26 cellular contexts compared by ENCODE assay signal in genomic region chr10:76353124-76353851, GRCh38.
DNase-seq lines count a peak whose midpoint lies in the region; FAIRE-seq and TF ChIP-seq lines count a peak whose summit lies in the region.
"Had no signal": no experiment of that assay in that cellular context is flagged by ENCODE, and none has a peak within 500 bp of the region (broad histone marks: within the 10 kb centered on the region; RNA-seq: fewer than 3 reads in every experiment).

No MANE protein-coding gene starts in this region.

- no peak overlapping the region for H3K4me3 Mint-ChIP-seq in Calu3 (ENCODE audit: low read depth, unreplicated experiment)
- H3K4me3 Mint-ChIP-seq: activated T-cell treated with anti-CD3 and anti-CD28 coated beads, Interleukin-2, amount 50 U/mL, for 4 hours; GM23338 had no signal

- no peaks in the 10 kb centered on the region for H3K27me3 Mint-ChIP-seq in Calu3 (ENCODE audit: unreplicated experiment)

- H3K9me3 Mint-ChIP-seq in Calu3 (ENCODE audit: low read depth, unreplicated experiment): peaks cover 28% of the 10 kb centered on the region
- H3K9me3 Mint-ChIP-seq: activated T-cell treated with anti-CD3 and anti-CD28 coated beads, Interleukin-2, amount 50 U/mL, for 4 hours; GM23338 had no signal

- H3K27ac ChIP-seq in rectal smooth muscle tissue (ENCODE audit: low read depth, low read length): peak overlapping the region; percentile 56
- H3K27ac ChIP-seq: foreskin keratinocyte, heart right ventricle, lower lobe of right lung, prostate gland, skin epidermis, VCaP had no signal

- peaks cover 19% of the 10 kb centered on the region for H3K4me1 ChIP-seq in rectal smooth muscle tissue (ENCODE audit: control insufficient read depth, insufficient read depth, low read length)
- H3K4me1 ChIP-seq: heart right ventricle, lower lobe of right lung, prostate gland had no signal

- no peaks in the 10 kb centered on the region for H3K27me3 ChIP-seq in rectal smooth muscle tissue (ENCODE audit: control insufficient read depth, insufficient read depth, low read length)
- H3K27me3 ChIP-seq: foreskin keratinocyte, heart right ventricle had no signal

- TF ChIP-seq CTCF in fibroblast of villous mesenchyme (IDR thresholded peaks at IDR 0.05; ENCODE audit: insufficient read depth, low read depth, low read length): no peak
- TF ChIP-seq CTCF in Calu3 (IDR thresholded peaks at IDR 0.05; ENCODE audit: unreplicated experiment): no peak
- TF ChIP-seq CTCF in GM10266 (IDR thresholded peaks at IDR 0.05; ENCODE audit: control insufficient read depth, insufficient read depth, low read depth, missing control alignments): no peak

- BruUV-seq in Calu3 (replicated peaks; lab: Mats Ljungman, UMichigan): no TSS peak

- H3K27ac Mint-ChIP-seq in Calu3 (ENCODE audit: unreplicated experiment): no peak overlapping the region
- H3K27ac Mint-ChIP-seq: GM23338 had no signal

- no peaks in the 10 kb centered on the region for H3K4me1 Mint-ChIP-seq in Calu3 (ENCODE audit: low read depth, unreplicated experiment)

- peak; percentile 49 for FAIRE-seq in HTR-8/SVneo (lab: Jason Lieb, UNC)
- FAIRE-seq: GM12891 had no signal

- no peaks in the 10 kb centered on the region for H3K36me3 Mint-ChIP-seq in Calu3 (ENCODE audit: insufficient read depth, unreplicated experiment)

- H3K36me3 ChIP-seq in rectal smooth muscle tissue (ENCODE audit: control insufficient read depth, insufficient read depth, low read length): no peaks in the 10 kb centered on the region
- H3K36me3 ChIP-seq: heart right ventricle, lower lobe of right lung, prostate gland had no signal

- H3K4me3 ChIP-seq in fibroblast of villous mesenchyme (ENCODE audit: low read depth, low read length) (no peak overlapping the region), rectal smooth muscle tissue (ENCODE audit: low read length) (no peak overlapping the region)
- H3K4me3 ChIP-seq: GM23338, heart right ventricle, lower lobe of right lung, prostate gland, skin epidermis had no signal

- intact Hi-C loops in Calu3 (cut with micrococcal nuclease; ENCODE audit: unreplicated experiment): no loop called here

- no peak overlapping the region for H3K9ac ChIP-seq in rectal smooth muscle tissue (ENCODE audit: low read length)

- DNase-seq in HTR-8/SVneo (ENCODE audit: insufficient read length, low spot score) (no peak), amniotic epithelial cell (ENCODE audit: low read depth) (peak; percentile 38), fibroblast of villous mesenchyme (ENCODE audit: low read depth) (peak; percentile 49), Calu3 (no peak), DMS79 (lab: John Stamatoyannopoulos, UW) (no peak), GDM1 (lab: John Stamatoyannopoulos, UW) (no peak), GM10266 (ENCODE audit: extremely low spot score) (no peak)
- DNase-seq: activated CD4-positive, alpha-beta T cell treated with anti-CD3 and anti-CD28 coated beads for 48 hours; activated gamma-delta T cell treated with Interleukin-2 at 50 U/mL for 16 hours; activated T-cell treated with anti-CD3 and anti-CD28 coated beads, Interleukin-2, amount 50 U/mL, for 4 hours; C1 segment of cervical spinal cord; heart right ventricle; Karpas-422; lower lobe of right lung; NCI-H1436 treated with DMSO at 0.1 percent for 48 hours; NCI-H345; NCI-H82; stimulated activated CD4-positive, alpha-beta T cell treated with anti-CD3 and anti-CD28 coated beads, Interleukin-2, amount 100 ng/mL, for 24 hours; substantia nigra had no signal

- CTCF ChIA-PET in Calu3 (lab: Charles Lee): no interaction called here

Comparison
In these comparisons a context has a peak if more than half of its experiments do, and no peak if none do; other contexts are left out.
1. DNase-seq: peak in amniotic epithelial cell (single experiment) and fibroblast of villous mesenchyme (single experiment); none in HTR-8/SVneo (single experiment), Calu3 (single experiment), DMS79 (single experiment), GDM1 (single experiment) and GM10266 (single experiment).